Comparison of ENCODE assay signal across 21 cellular contexts in the genomic region with DNA sequence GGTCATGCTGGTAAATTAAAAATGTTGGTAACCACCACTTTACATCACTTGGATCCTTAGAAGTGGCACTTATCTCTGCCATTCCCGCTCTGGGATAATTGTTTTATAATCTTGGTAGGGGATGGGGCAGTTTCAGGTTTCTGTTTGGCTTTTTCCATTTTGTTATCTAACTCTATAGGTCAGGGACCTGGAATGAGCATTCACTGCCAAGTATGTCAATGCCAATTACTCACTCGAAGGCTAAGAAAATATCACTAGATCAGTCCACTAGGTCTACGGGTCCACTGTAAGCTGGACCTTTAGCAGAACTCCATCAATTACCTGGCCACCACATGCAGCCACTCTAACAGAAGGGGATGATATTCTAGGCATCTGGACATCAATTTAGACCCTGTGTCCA.
"Had no signal": no experiment of that assay in that cellular context is flagged by ENCODE, and none has a peak within 500 bp of the region (broad histone marks: within the 10 kb centered on the region; RNA-seq: fewer than 3 reads in every experiment).

No MANE protein-coding gene starts in this region.

- ATAC-seq: activated naive CD8-positive, alpha-beta T cell treated with anti-CD3 and anti-CD28 coated beads, Interleukin-2, amount 50 U/mL, for 24 hours; body of pancreas; foreskin keratinocyte; left lung; lower lobe of right lung; natural killer cell treated with Interleukin-12 subunit alpha and Interleukin-12 subunit beta and Interleukin-15 and Interleukin-18, amount 100 ng/mL, for 72 hours; right lobe of liver had no signal

- H3K27me3 ChIP-seq: body of pancreas, foreskin keratinocyte, left lung, right lobe of liver had no signal

- H3K4me3 ChIP-seq: body of pancreas, left lung, lower lobe of right lung, right lobe of liver, thoracic aorta had no signal

- DNase-seq: activated CD4-positive, alpha-beta memory T cell treated with anti-CD3 and anti-CD28 coated beads for 36 hours; activated CD4-positive, alpha-beta T cell treated with anti-CD3 and anti-CD28 coated beads, Interleukin-2, amount 10 ng/mL, durations not matched to agents 24 days and 14 days; activated CD4-positive, CD25-positive, alpha-beta regulatory T cell treated with anti-CD3 and anti-CD28 coated beads, Interleukin-2, amount 50 U/mL, for 72 hours; activated CD8-positive, alpha-beta memory T cell treated with anti-CD3 and anti-CD28 coated beads, Interleukin-2, amount 50 U/mL, for 4 hours; activated gamma-delta T cell; activated naive CD4-positive, alpha-beta T cell treated with anti-CD3 and anti-CD28 coated beads, Interleukin-2, amount 50 U/mL, for 16 hours; activated naive CD8-positive, alpha-beta T cell treated with anti-CD3 and anti-CD28 coated beads, Interleukin-2, amount 50 U/mL, for 24 hours; activated T-cell treated with anti-CD3 and anti-CD28 coated beads, Interleukin-2, amount 50 U/mL, for 24 hours; body of pancreas; cortex of kidney; foreskin keratinocyte; left lung; lower lobe of right lung; mesendoderm; right lobe of liver; stimulated activated CD4-positive, alpha-beta T cell treated with anti-CD3 and anti-CD28 coated beads, Interleukin-2, amount 100 ng/mL, for 48 hours; stimulated activated naive CD4-positive, alpha-beta T cell treated with Interleukin-2 at 50 U/mL for 16 hours; T-helper 2 cell; trophoblast cell had no signal

- H3K27ac ChIP-seq: body of pancreas, foreskin keratinocyte, lower lobe of right lung, right lobe of liver, thoracic aorta had no signal

- H3K36me3 ChIP-seq: left lung, right lobe of liver, thoracic aorta had no signal

- H3K9me3 ChIP-seq: body of pancreas, right lobe of liver, thoracic aorta had no signal
